In the genomic region with DNA sequence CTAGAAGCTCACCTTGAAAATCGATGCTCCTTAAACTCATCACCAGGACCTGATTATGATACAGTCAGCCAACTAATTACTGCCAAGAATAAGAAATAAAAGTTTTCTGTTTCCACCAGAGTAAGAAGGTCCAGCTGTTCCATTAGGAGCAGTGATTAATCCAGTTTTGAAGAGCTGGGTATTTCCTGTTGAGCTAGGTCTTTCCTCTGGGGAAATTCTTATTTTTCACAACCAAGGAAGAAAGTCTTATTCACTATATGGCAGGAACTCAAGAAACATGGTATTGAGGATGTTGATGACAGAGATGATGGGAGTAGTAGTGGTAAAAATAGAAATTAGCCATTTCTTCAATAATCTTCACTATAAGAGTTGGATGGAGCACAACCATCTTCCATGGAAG, we compare ENCODE assay signal across 29 cellular contexts.
A peak's percentile ranks its signal among the peaks of the same experiment; 100 is the strongest.
DNase-seq lines count a peak whose midpoint lies in the region; ATAC-seq, FAIRE-seq and TF ChIP-seq lines count a peak whose summit lies in the region.
"Had no signal": no experiment of that assay in that cellular context is flagged by ENCODE, and none has a peak within 500 bp of the region (broad histone marks: within the 10 kb centered on the region; RNA-seq: fewer than 3 reads in every experiment).

No MANE protein-coding gene starts in this region.

- no peaks in the 10 kb centered on the region for H3K27me3 ChIP-seq in astrocyte (ENCODE audit: insufficient read depth, low read length)

- TF ChIP-seq CTCF in astrocyte (IDR thresholded peaks at IDR 0.05; ENCODE audit: insufficient read depth, low read depth, low read length): no peak

- H3K9me3 ChIP-seq in astrocyte (ENCODE audit: insufficient read depth, low read depth, low read length): peaks cover 10% of the 10 kb centered on the region
- H3K9me3 ChIP-seq: transverse colon had no signal

- no peaks in the 10 kb centered on the region for H3K36me3 ChIP-seq in astrocyte (ENCODE audit: insufficient read depth, low read length)
- H3K36me3 ChIP-seq: lower lobe of right lung, stomach, transverse colon had no signal

- H3K27ac Mint-ChIP-seq in astrocyte (ENCODE audit: unreplicated experiment): no peak overlapping the region
- H3K27ac Mint-ChIP-seq: activated CD4-positive, alpha-beta T cell treated with anti-CD3 and anti-CD28 coated beads, Interleukin-2, amount 10 ng/mL, durations not matched to agents 24 days and 14 days; activated naive CD4-positive, alpha-beta T cell treated with anti-CD3 and anti-CD28 coated beads for 36 hours; B cell had no signal

- H3K4me1 Mint-ChIP-seq in astrocyte (ENCODE audit: low read depth, unreplicated experiment): peaks cover 20% of the 10 kb centered on the region
- H3K4me1 Mint-ChIP-seq: B cell had no signal

- H3K9me3 Mint-ChIP-seq in astrocyte (ENCODE audit: unreplicated experiment): peaks cover 24% of the 10 kb centered on the region

- no peaks in the 10 kb centered on the region for H4K20me1 ChIP-seq in astrocyte (ENCODE audit: insufficient read depth, low read length)

- H3K9ac ChIP-seq in astrocyte (ENCODE audit: low read length): no peak overlapping the region
- H3K9ac ChIP-seq: parathyroid adenoma had no signal

- H3K27ac ChIP-seq in astrocyte (ENCODE audit: low read depth, low read length): no peak overlapping the region
- H3K27ac ChIP-seq: lower lobe of right lung, parathyroid adenoma, SK-N-MC, stomach, transverse colon had no signal

- no peak overlapping the region for H2AFZ ChIP-seq in astrocyte (ENCODE audit: low read depth, low read length)
- H2AFZ ChIP-seq: parathyroid adenoma had no signal

- peak; percentile 36 for ATAC-seq in sciatic nerve
- ATAC-seq: lower lobe of right lung had no signal

- H3K4me1 ChIP-seq in astrocyte (ENCODE audit: insufficient read depth, low read length): peaks cover 4% of the 10 kb centered on the region
- H3K4me1 ChIP-seq: parathyroid adenoma, stomach, transverse colon had no signal

- no peaks in the 10 kb centered on the region for H3K36me3 Mint-ChIP-seq in astrocyte (ENCODE audit: low read depth, unreplicated experiment)

- no peak overlapping the region for H3K4me3 ChIP-seq in astrocyte (ENCODE audit: insufficient read depth, low read depth, low read length)
- H3K4me3 ChIP-seq: lower lobe of right lung, SK-N-MC, stomach, transverse colon had no signal

- H3K27me3 Mint-ChIP-seq in astrocyte (ENCODE audit: low read depth, unreplicated experiment): no peaks in the 10 kb centered on the region

- no peak overlapping the region for H3K4me2 ChIP-seq in astrocyte (ENCODE audit: low read length)

- intact Hi-C loops in sciatic nerve (cut with DNase I): loop anchor here (5.0 kb wide), 1 partner anchor 519 kb away; no protein-coding TSS in a partner anchor

- DNase-seq in GM04503 (ENCODE audit: low read depth) (peak; percentile 49), astrocyte (ENCODE audit: low read depth) (peak; percentile 39), fibroblast of peridontal ligament (ENCODE audit: extremely low read depth) (peak; percentile 50), sciatic nerve (ENCODE audit: low spot score) (no peak), putamen (ENCODE audit: low spot score) (no peak), NCI-H187 treated with DMSO at 0.1 percent for 48 hours (lab: John Stamatoyannopoulos, UW) (no peak), NCI-H1436 (lab: John Stamatoyannopoulos, UW) (no peak)
- DNase-seq: activated CD4-positive, alpha-beta T cell treated with anti-CD3 and anti-CD28 coated beads, Interleukin-2, amount 10 ng/mL, durations not matched to agents 24 days and 14 days; activated naive CD4-positive, alpha-beta T cell treated with anti-CD3 and anti-CD28 coated beads for 36 hours; activated T-cell treated with anti-CD3 and anti-CD28 coated beads, Interleukin-2, amount 50 U/mL, for 48 hours; central memory CD4-positive, alpha-beta T cell; DMS153; KG1; lower lobe of right lung; NCI-H1694; NCI-H2171 treated with DMSO at 0.1 percent for 48 hours; NCI-H69; stimulated activated CD8-positive, alpha-beta memory T cell treated with anti-CD3 and anti-CD28 coated beads, Interleukin-4, amount 100 ng/mL, for 48 hours; stomach; T-helper 2 cell; transverse colon had no signal

- no peaks in the 10 kb centered on the region for H3K79me2 ChIP-seq in astrocyte (ENCODE audit: insufficient read depth, low read length)
- H3K79me2 ChIP-seq: parathyroid adenoma had no signal

- H3K4me3 Mint-ChIP-seq in astrocyte (ENCODE audit: unreplicated experiment): no peak overlapping the region
- H3K4me3 Mint-ChIP-seq: activated CD4-positive, alpha-beta T cell treated with anti-CD3 and anti-CD28 coated beads, Interleukin-2, amount 10 ng/mL, durations not matched to agents 24 days and 14 days; activated naive CD4-positive, alpha-beta T cell treated with anti-CD3 and anti-CD28 coated beads for 36 hours; B cell; neural crest cell had no signal

- FAIRE-seq in astrocyte (lab: Jason Lieb, UNC): no peak
- FAIRE-seq: G401.6, H1, keratinocyte, RCC 7860 had no signal

Comparison
In these comparisons a context has a peak if more than half of its experiments do, and no peak if none do; other contexts are left out.
1. DNase-seq: peak in GM04503 (single experiment), astrocyte (single experiment) and fibroblast of peridontal ligament (single experiment); none in sciatic nerve (single experiment), putamen (single experiment), NCI-H187 treated with DMSO at 0.1 percent for 48 hours (single experiment) and NCI-H1436 (single experiment).